ENCODE assay signal across 30 cellular contexts in the genomic region with DNA sequence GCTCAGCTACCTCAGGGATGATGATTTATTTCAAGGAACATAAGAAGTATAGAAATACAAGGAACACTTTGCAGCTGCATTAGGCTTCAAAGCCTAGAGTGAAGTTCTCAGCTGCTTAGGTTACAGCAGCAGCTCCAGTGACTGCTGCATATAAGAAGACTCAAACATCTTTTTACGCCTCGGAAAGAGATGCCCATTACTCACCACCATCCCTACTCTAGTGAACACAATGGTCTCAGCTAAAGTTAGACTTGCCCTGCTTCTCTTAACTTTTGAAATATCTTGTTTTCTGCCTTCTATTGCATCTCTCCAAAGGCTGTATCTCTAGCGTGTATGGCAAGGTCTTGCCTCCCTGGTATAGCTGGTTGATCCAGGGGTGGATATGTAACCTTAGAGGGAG.
"Had no signal": no experiment of that assay in that cellular context is flagged by ENCODE, and none has a peak within 500 bp of the region (broad histone marks: within the 10 kb centered on the region; RNA-seq: fewer than 3 reads in every experiment).

No MANE protein-coding gene starts in this region.

- H3K9me3 ChIP-seq: left lung, lower lobe of right lung, mucosa of descending colon, pancreas, prostate gland, stomach, testis, thyroid gland, transverse colon, upper lobe of left lung had no signal

- H3K36me3 ChIP-seq: left lung, lower lobe of right lung, pancreas, prostate gland, stomach, thyroid gland, transverse colon, upper lobe of left lung had no signal

- H3K27ac ChIP-seq: left lung, lower lobe of right lung, pancreas, prostate gland, skin epidermis, stomach, testis, thyroid gland, transverse colon, upper lobe of left lung had no signal

- H3K27ac Mint-ChIP-seq: naive thymus-derived CD4-positive, alpha-beta T cell; natural killer cell treated with Interleukin-12 subunit alpha and Interleukin-12 subunit beta and Interleukin-15 and Interleukin-18, amount 100 ng/mL, for 72 hours; stimulated activated naive B cell treated with anti-CD40 and anti-IgM and Interleukin-4, amounts not matched to agents 10 μg/mL and 1 μg/mL and 100 μg/mL, for 72 hours had no signal

- H3K4me1 Mint-ChIP-seq: naive thymus-derived CD4-positive, alpha-beta T cell; neural crest cell; stimulated activated naive B cell treated with anti-CD40 and anti-IgM and Interleukin-4, amounts not matched to agents 10 μg/mL and 1 μg/mL and 100 μg/mL, for 72 hours had no signal

- H3K9me3 Mint-ChIP-seq: natural killer cell treated with Interleukin-12 subunit alpha and Interleukin-12 subunit beta and Interleukin-15 and Interleukin-18, amount 100 ng/mL, for 72 hours; stimulated activated naive B cell treated with anti-CD40 and anti-IgM and Interleukin-4, amounts not matched to agents 10 μg/mL and 1 μg/mL and 100 μg/mL, for 72 hours had no signal

- H3K36me3 Mint-ChIP-seq: naive thymus-derived CD4-positive, alpha-beta T cell; natural killer cell treated with Interleukin-12 subunit alpha and Interleukin-12 subunit beta and Interleukin-15 and Interleukin-18, amount 100 ng/mL, for 72 hours; stimulated activated naive B cell treated with anti-CD40 and anti-IgM and Interleukin-4, amounts not matched to agents 10 μg/mL and 1 μg/mL and 100 μg/mL, for 72 hours had no signal

- H3K27me3 ChIP-seq: left lung, pancreas, stomach, testis, thyroid gland, transverse colon, upper lobe of left lung had no signal

- H3K4me3 Mint-ChIP-seq: naive thymus-derived CD4-positive, alpha-beta T cell; natural killer cell treated with Interleukin-12 subunit alpha and Interleukin-12 subunit beta and Interleukin-15 and Interleukin-18, amount 100 ng/mL, for 72 hours; neural crest cell; stimulated activated naive B cell treated with anti-CD40 and anti-IgM and Interleukin-4, amounts not matched to agents 10 μg/mL and 1 μg/mL and 100 μg/mL, for 72 hours had no signal

- H3K4me3 ChIP-seq: left lung, lower lobe of right lung, mucosa of descending colon, pancreas, prostate gland, skin epidermis, stomach, testis, thyroid gland, transverse colon, upper lobe of left lung had no signal

- H3K4me1 ChIP-seq: left lung, lower lobe of right lung, pancreas, prostate gland, stomach, testis, thyroid gland, transverse colon, upper lobe of left lung had no signal

- DNase-seq: hippocampal formation; kidney glomerular epithelial cell; left cardiac atrium; left lung; lower lobe of right lung; mammary epithelial cell; midbrain; mucosa of descending colon; naive thymus-derived CD4-positive, alpha-beta T cell; nucleus accumbens; pancreas; posterior cingulate gyrus; retina; right cardiac atrium; stimulated activated CD4-positive, alpha-beta T cell treated with anti-CD3 and anti-CD28 coated beads, Interleukin-12 subunit alpha, Interleukin-12 subunit beta, amount 100 ng/mL, for 4 hours; stimulated activated CD4-positive, alpha-beta T cell treated with anti-CD3 and anti-CD28 coated beads, Interleukin-15, amount 100 ng/mL, for 24 hours; stimulated activated CD4-positive, alpha-beta T cell treated with anti-CD3 and anti-CD28 coated beads, Interleukin-2, amount 100 ng/mL, for 24 hours; stimulated activated CD4-positive, alpha-beta T cell treated with anti-CD3 and anti-CD28 coated beads, Interleukin-4, amount 100 ng/mL, for 1 hour; stimulated activated naive B cell treated with anti-CD40 and anti-IgM and Interleukin-4, amounts not matched to agents 10 μg/mL and 1 μg/mL and 100 μg/mL, for 72 hours; stimulated activated naive CD8-positive, alpha-beta T cell treated with anti-CD3 and anti-CD28 coated beads, Interleukin-15, Interleukin-2, amounts not matched to agents 100 U/mL and 50 U/mL, for 24 hours; stomach; testis; thyroid gland; transverse colon; upper lobe of left lung had no signal

- ATAC-seq: left cardiac atrium; left lung; lower lobe of right lung; mucosa of descending colon; naive thymus-derived CD4-positive, alpha-beta T cell; natural killer cell treated with Interleukin-12 subunit alpha and Interleukin-12 subunit beta and Interleukin-15 and Interleukin-18, amount 100 ng/mL, for 72 hours; pancreas; right cardiac atrium; sciatic nerve; stimulated activated naive B cell treated with anti-CD40 and anti-IgM and Interleukin-4, amounts not matched to agents 10 μg/mL and 1 μg/mL and 100 μg/mL, for 72 hours; stimulated activated naive CD8-positive, alpha-beta T cell treated with anti-CD3 and anti-CD28 coated beads, Interleukin-15, Interleukin-2, amounts not matched to agents 100 U/mL and 50 U/mL, for 24 hours had no signal

- H3K27me3 Mint-ChIP-seq: naive thymus-derived CD4-positive, alpha-beta T cell; natural killer cell treated with Interleukin-12 subunit alpha and Interleukin-12 subunit beta and Interleukin-15 and Interleukin-18, amount 100 ng/mL, for 72 hours; stimulated activated naive B cell treated with anti-CD40 and anti-IgM and Interleukin-4, amounts not matched to agents 10 μg/mL and 1 μg/mL and 100 μg/mL, for 72 hours had no signal
